Comparison of ENCODE assay signal across 1 cellular context in the genomic region with DNA sequence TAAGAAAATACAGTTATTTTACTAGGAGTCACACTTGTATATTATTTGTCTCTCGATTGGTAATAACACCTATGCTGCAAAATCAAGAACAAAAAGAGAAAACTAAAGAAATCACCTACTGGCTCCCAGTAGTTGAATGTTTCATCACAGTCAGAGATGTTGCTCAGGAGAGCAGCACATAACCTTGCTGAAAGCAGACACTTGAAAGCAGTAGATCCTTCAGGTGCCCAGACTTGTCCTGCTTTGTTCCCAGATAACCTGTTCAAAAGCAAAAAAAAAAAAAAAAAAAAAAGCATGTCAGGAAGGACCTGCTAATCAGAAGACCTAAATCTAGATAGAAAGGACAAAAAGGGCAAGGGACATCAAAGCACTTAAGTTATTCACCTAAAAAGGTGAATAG.
TF ChIP-seq lines count a peak whose summit lies in the region.

No MANE protein-coding gene starts in this region.

TF ChIP-seq in K562, 482 proteins besides CTCF, POLR2A, EP300 and RAD21:
- TF ChIP-seq ZNF707 (CRISPR knock-in tag; conservative IDR thresholded peaks at IDR 0.05) (no peak), ZEB2 (IDR thresholded peaks at IDR 0.05) (no peak), ARHGAP35 (IDR thresholded peaks at IDR 0.05; ENCODE audit: partially characterized antibody) (no peak), MEF2A (IDR thresholded peaks at IDR 0.05; ENCODE audit: control insufficient read depth, low read depth, low read length) (no peak), EGR1 (conservative IDR thresholded peaks at IDR 0.05) (no peak), MCM7 (IDR thresholded peaks at IDR 0.05) (no peak), FOXA3 (CRISPR knock-in tag; conservative IDR thresholded peaks at IDR 0.05 in 1 of 2, IDR thresholded peaks at IDR 0.05 in 1 of 2) (no peak), SMC3 (conservative IDR thresholded peaks at IDR 0.05; ENCODE audit: insufficient read depth, low read depth, low read length) (no peak), SREBF2 (CRISPR knock-in tag; IDR thresholded peaks at IDR 0.05) (no peak), GTF2E2 (tag; IDR thresholded peaks at IDR 0.05) (no peak), ZNF830 (CRISPR knock-in tag; IDR thresholded peaks at IDR 0.05) (no peak), MAFK (IDR thresholded peaks at IDR 0.05; ENCODE audit: low read length) (no peak), ZNF444 (CRISPR knock-in tag; IDR thresholded peaks at IDR 0.05) (no peak), PPARD (CRISPR knock-in tag; IDR thresholded peaks at IDR 0.05) (no peak), MED1 (CRISPR knock-in tag; IDR thresholded peaks at IDR 0.05; ENCODE audit: borderline replicate concordance) (no peak), SOX6 (IDR thresholded peaks at IDR 0.05) (no peak), ZC3H8 (IDR thresholded peaks at IDR 0.05) (no peak)
- TF ChIP-seq, protein P1, sequence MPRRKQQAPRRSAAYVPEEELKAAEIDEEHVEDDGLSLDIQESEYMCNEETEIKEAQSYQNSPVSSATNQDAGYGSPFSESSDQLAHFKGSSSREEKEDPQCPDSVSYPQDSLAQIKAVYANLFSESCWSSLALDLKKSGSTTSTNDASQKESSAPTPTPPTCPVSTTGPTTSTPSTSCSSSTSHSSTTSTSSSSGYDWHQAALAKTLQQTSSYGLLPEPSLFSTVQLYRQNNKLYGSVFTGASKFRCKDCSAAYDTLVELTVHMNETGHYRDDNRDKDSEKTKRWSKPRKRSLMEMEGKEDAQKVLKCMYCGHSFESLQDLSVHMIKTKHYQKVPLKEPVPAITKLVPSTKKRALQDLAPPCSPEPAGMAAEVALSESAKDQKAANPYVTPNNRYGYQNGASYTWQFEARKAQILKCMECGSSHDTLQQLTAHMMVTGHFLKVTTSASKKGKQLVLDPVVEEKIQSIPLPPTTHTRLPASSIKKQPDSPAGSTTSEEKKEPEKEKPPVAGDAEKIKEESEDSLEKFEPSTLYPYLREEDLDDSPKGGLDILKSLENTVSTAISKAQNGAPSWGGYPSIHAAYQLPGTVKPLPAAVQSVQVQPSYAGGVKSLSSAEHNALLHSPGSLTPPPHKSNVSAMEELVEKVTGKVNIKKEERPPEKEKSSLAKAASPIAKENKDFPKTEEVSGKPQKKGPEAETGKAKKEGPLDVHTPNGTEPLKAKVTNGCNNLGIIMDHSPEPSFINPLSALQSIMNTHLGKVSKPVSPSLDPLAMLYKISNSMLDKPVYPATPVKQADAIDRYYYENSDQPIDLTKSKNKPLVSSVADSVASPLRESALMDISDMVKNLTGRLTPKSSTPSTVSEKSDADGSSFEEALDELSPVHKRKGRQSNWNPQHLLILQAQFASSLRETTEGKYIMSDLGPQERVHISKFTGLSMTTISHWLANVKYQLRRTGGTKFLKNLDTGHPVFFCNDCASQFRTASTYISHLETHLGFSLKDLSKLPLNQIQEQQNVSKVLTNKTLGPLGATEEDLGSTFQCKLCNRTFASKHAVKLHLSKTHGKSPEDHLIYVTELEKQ (CRISPR knock-in tag; IDR thresholded peaks at IDR 0.05), result no peak
- TF ChIP-seq, protein P2, sequence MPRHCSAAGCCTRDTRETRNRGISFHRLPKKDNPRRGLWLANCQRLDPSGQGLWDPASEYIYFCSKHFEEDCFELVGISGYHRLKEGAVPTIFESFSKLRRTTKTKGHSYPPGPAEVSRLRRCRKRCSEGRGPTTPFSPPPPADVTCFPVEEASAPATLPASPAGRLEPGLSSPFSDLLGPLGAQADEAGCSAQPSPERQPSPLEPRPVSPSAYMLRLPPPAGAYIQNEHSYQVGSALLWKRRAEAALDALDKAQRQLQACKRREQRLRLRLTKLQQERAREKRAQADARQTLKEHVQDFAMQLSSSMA (CRISPR knock-in tag; IDR thresholded peaks at IDR 0.05), result no peak
- TF ChIP-seq, protein P3, sequence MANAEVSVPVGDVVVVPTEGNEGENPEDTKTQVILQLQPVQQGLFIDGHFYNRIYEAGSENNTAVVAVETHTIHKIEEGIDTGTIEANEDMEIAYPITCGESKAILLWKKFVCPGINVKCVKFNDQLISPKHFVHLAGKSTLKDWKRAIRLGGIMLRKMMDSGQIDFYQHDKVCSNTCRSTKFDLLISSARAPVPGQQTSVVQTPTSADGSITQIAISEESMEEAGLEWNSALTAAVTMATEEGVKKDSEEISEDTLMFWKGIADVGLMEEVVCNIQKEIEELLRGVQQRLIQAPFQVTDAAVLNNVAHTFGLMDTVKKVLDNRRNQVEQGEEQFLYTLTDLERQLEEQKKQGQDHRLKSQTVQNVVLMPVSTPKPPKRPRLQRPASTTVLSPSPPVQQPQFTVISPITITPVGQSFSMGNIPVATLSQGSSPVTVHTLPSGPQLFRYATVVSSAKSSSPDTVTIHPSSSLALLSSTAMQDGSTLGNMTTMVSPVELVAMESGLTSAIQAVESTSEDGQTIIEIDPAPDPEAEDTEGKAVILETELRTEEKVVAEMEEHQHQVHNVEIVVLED (CRISPR knock-in tag; IDR thresholded peaks at IDR 0.05), result no peak
